ENCODE assay signal across 34 cellular contexts in genomic region chr11:46234261-46234660, GRCh38. TPM values are rescaled to one million over a fixed set of nuclear protein-coding genes. Genes with fewer than 3 reads are reported as not detected.
A peak's percentile ranks its signal among the peaks of the same experiment; 100 is the strongest.
DNase-seq lines count a peak whose midpoint lies in the region; ATAC-seq, FAIRE-seq and TF ChIP-seq lines count a peak whose summit lies in the region.
"Had no signal": no experiment of that assay in that cellular context is flagged by ENCODE, and none has a peak within 500 bp of the region (broad histone marks: within the 10 kb centered on the region; RNA-seq: fewer than 3 reads in every experiment).

No MANE protein-coding gene starts in this region.

- H3K79me2 ChIP-seq in GM23338 (replicated peaks; ENCODE audit: insufficient read depth), result no peaks in the 10 kb centered on the region

- no peaks in the 10 kb centered on the region for H3K36me3 ChIP-seq in GM23338 (ENCODE audit: insufficient read depth)
- H3K36me3 ChIP-seq: BLaER1 treated with 17β-estradiol and CSF1 and Interleukin-3, amounts not matched to agents 10 nM and 100 nM; esophagus muscularis mucosa; tibial nerve had no signal

- peaks cover 19% of the 10 kb centered on the region; the same call in 1 of the 2 replicates for H3K4me1 ChIP-seq in GM23338 (ENCODE audit: insufficient read depth)

- H3K27me3 Mint-ChIP-seq in GM23338 (ENCODE audit: insufficient read depth, low read depth, poor library complexity), result peaks cover 21% of the 10 kb centered on the region
- H3K27me3 Mint-ChIP-seq in activated T-helper 17 cell treated with anti-CD3 and anti-CD28 coated beads, Interleukin-2, amount 50 U/mL, for 72 hours, result no peaks in the 10 kb centered on the region

- H4K20me1 ChIP-seq in GM23338 (replicated peaks; ENCODE audit: insufficient read depth), result no peaks in the 10 kb centered on the region
- H4K20me1 ChIP-seq: BLaER1 treated with 17β-estradiol and CSF1 and Interleukin-3, amounts not matched to agents 10 nM and 100 nM had no signal

- peaks cover 32% of the 10 kb centered on the region for H3K27me3 ChIP-seq in GM23338 (ENCODE audit: insufficient read depth)
- H3K27me3 ChIP-seq: esophagus muscularis mucosa had no signal

- H3K27ac ChIP-seq in GM23338 (ENCODE audit: low read depth), result no peak overlapping the region
- H3K27ac ChIP-seq: BLaER1 treated with 17β-estradiol and CSF1 and Interleukin-3, amounts not matched to agents 10 nM and 100 nM; esophagus muscularis mucosa; HL-60; psoas muscle; RWPE1; tibial nerve had no signal

- no peak overlapping the region; the same call in 2 of the 3 replicates for H3K4me3 Mint-ChIP-seq in GM23338
- H3K4me3 Mint-ChIP-seq in activated T-helper 17 cell treated with anti-CD3 and anti-CD28 coated beads, Interleukin-2, amount 50 U/mL, for 72 hours, result no peak overlapping the region
- H3K4me3 Mint-ChIP-seq: activated CD8-positive, alpha-beta memory T cell treated with anti-CD3 and anti-CD28 coated beads, Interleukin-2, amount 10 ng/mL, durations not matched to agents 7 days and 5 days; activated T-cell treated with anti-CD3 and anti-CD28 coated beads, Interleukin-2, amount 50 U/mL, for 72 hours; dendritic cell treated with granulocyte-macrophage colony-stimulating factor and Interleukin-4, amounts not matched to agents 40 ng/mL and 50 ng/mL, for 4 days; H9; mesothelial cell of epicardium; naive B cell; T-helper 1 cell treated with Interleukin-12 subunit alpha and Interleukin-12 subunit beta and Interleukin-4 antibody, amounts not matched to agents 30 μg/mL and 1 μg/mL, for 36 hours had no signal

- peaks cover 4% of the 10 kb centered on the region for H3K36me3 Mint-ChIP-seq in GM23338 (ENCODE audit: low read depth)
- H3K36me3 Mint-ChIP-seq in activated T-helper 17 cell treated with anti-CD3 and anti-CD28 coated beads, Interleukin-2, amount 50 U/mL, for 72 hours (ENCODE audit: low read depth), result no peaks in the 10 kb centered on the region
- H3K36me3 Mint-ChIP-seq: activated CD8-positive, alpha-beta memory T cell treated with anti-CD3 and anti-CD28 coated beads, Interleukin-2, amount 10 ng/mL, durations not matched to agents 7 days and 5 days; mesothelial cell of epicardium had no signal

- DNase-seq in ELF-1 (ENCODE audit: low read depth, low spot score) (peak; percentile 36), GM23338 (ENCODE audit: low spot score) (peak; percentile 43), mesenteric fat pad (ENCODE audit: low spot score) (peak; percentile 28), urothelium cell line (ENCODE audit: low spot score) (no peak), midbrain (lab: John Stamatoyannopoulos, UW) (no peak)
- DNase-seq: activated CD4-positive, CD25-positive, alpha-beta regulatory T cell; activated CD8-positive, alpha-beta memory T cell treated with anti-CD3 and anti-CD28 coated beads, Interleukin-2, amount 10 ng/mL, durations not matched to agents 7 days and 5 days; activated naive CD4-positive, alpha-beta T cell treated with Interleukin-2 at 50 U/mL for 16 hours; activated T-cell treated with anti-CD3 and anti-CD28 coated beads, Interleukin-2, amount 50 U/mL, for 72 hours; DMS153; foreskin fibroblast; H9; head of caudate nucleus; kidney; MM.1S; naive B cell; NCI-H1694; psoas muscle; stimulated activated CD4-positive, alpha-beta T cell treated with anti-CD3 and anti-CD28 coated beads, Interleukin-4, amount 100 ng/mL, for 4 hours had no signal

- peaks cover 10% of the 10 kb centered on the region; the same call in 1 of the 3 replicates for H3K9me3 Mint-ChIP-seq in GM23338
- H3K9me3 Mint-ChIP-seq in activated T-helper 17 cell treated with anti-CD3 and anti-CD28 coated beads, Interleukin-2, amount 50 U/mL, for 72 hours, result no peaks in the 10 kb centered on the region
- H3K9me3 Mint-ChIP-seq: activated T-cell treated with anti-CD3 and anti-CD28 coated beads, Interleukin-2, amount 50 U/mL, for 72 hours; dendritic cell treated with granulocyte-macrophage colony-stimulating factor and Interleukin-4, amounts not matched to agents 40 ng/mL and 50 ng/mL, for 4 days; mesothelial cell of epicardium had no signal

- H3K4me3 ChIP-seq in GM23338, result no peak overlapping the region
- H3K4me3 ChIP-seq: BLaER1 treated with 17β-estradiol and CSF1 and Interleukin-3, amounts not matched to agents 10 nM and 100 nM; esophagus muscularis mucosa; GM12878; psoas muscle; tibial nerve had no signal

- H3K4me1 Mint-ChIP-seq in GM23338, result peaks cover 23% of the 10 kb centered on the region
- peaks cover 14% of the 10 kb centered on the region for H3K4me1 Mint-ChIP-seq in activated T-helper 17 cell treated with anti-CD3 and anti-CD28 coated beads, Interleukin-2, amount 50 U/mL, for 72 hours

- no peak for TF ChIP-seq CTCF in GM23338 (conservative IDR thresholded peaks at IDR 0.05; ENCODE audit: low read depth in 2 of 2)

- H3K9me2 ChIP-seq in GM23338 (ENCODE audit: insufficient read depth), result no peaks in the 10 kb centered on the region

- FAIRE-seq in urothelium cell line (lab: Jason Lieb, UNC), result no peak
- FAIRE-seq: endometrium, GM12878, GM19239, kidney, TTC549 had no signal

- ATAC-seq in GM23338, result no peak
- no peak for ATAC-seq in activated T-helper 17 cell treated with anti-CD3 and anti-CD28 coated beads, Interleukin-2, amount 50 U/mL, for 72 hours (replicated peaks)
- no peak for ATAC-seq in GM19397 (IDR thresholded peaks at IDR 0.05; ENCODE audit: unreplicated experiment)
- ATAC-seq: activated CD8-positive, alpha-beta memory T cell treated with anti-CD3 and anti-CD28 coated beads, Interleukin-2, amount 10 ng/mL, durations not matched to agents 7 days and 5 days; activated T-cell treated with anti-CD3 and anti-CD28 coated beads, Interleukin-2, amount 50 U/mL, for 72 hours; GM12878; psoas muscle; SK-N-SH treated with all-trans-retinoic acid at 6 μM for 48 hours had no signal

- H2AFZ ChIP-seq in GM23338, result peak overlapping the region; percentile 75

- H3K4me2 ChIP-seq in GM23338, result no peak overlapping the region
- H3K4me2 ChIP-seq: BLaER1 treated with 17β-estradiol and CSF1 and Interleukin-3, amounts not matched to agents 10 nM and 100 nM had no signal

- H3K27ac Mint-ChIP-seq in GM23338, result no peak overlapping the region
- peak overlapping the region; percentile 36 for H3K27ac Mint-ChIP-seq in activated T-helper 17 cell treated with anti-CD3 and anti-CD28 coated beads, Interleukin-2, amount 50 U/mL, for 72 hours
- H3K27ac Mint-ChIP-seq: activated CD8-positive, alpha-beta memory T cell treated with anti-CD3 and anti-CD28 coated beads, Interleukin-2, amount 10 ng/mL, durations not matched to agents 7 days and 5 days; activated T-cell treated with anti-CD3 and anti-CD28 coated beads, Interleukin-2, amount 50 U/mL, for 72 hours; dendritic cell treated with granulocyte-macrophage colony-stimulating factor and Interleukin-4, amounts not matched to agents 40 ng/mL and 50 ng/mL, for 4 days; mesothelial cell of epicardium; naive B cell; T-helper 1 cell treated with Interleukin-12 subunit alpha and Interleukin-12 subunit beta and Interleukin-4 antibody, amounts not matched to agents 30 μg/mL and 1 μg/mL, for 36 hours had no signal

- H3F3A ChIP-seq in GM23338 (replicated peaks; ENCODE audit: low read depth), result peaks cover 13% of the 10 kb centered on the region

TF ChIP-seq in GM23338, 12 proteins besides CTCF, POLR2A, EP300 and RAD21 (continues in another document):
- TF ChIP-seq NANOG (IDR thresholded peaks at IDR 0.05; ENCODE audit: borderline replicate concordance) (no peak), JUNB (IDR thresholded peaks at IDR 0.05; ENCODE audit: unreplicated experiment) (no peak), EZH2phosphoT487 (IDR thresholded peaks at IDR 0.05; ENCODE audit: unreplicated experiment) (no peak), POLR2AphosphoS5 (IDR thresholded peaks at IDR 0.05; ENCODE audit: low read depth) (no peak)

RNA-seq across cellular contexts. Expression of gene CREB3L1, which starts 43.2 kb away (rescaled TPM):
- 4.5 and 8.5 TPM in 2 replicates for total RNA-seq in GM23338 (2014; rRNA removed; shearing (Covaris generic))
- 10.3 and 10.4 TPM in 2 replicates for polyA plus RNA-seq in GM23338 (2016; fragmentation: Nextera tagmentation; extraction: Ambion mirVana)
- total RNA-seq in activated T-helper 17 cell treated with anti-CD3 and anti-CD28 coated beads, Interleukin-2, amount 50 U/mL, for 72 hours, result not detected
- 8.4 TPM for total RNA-seq in mesenteric fat pad
- total RNA-seq: activated CD8-positive, alpha-beta memory T cell treated with anti-CD3 and anti-CD28 coated beads, Interleukin-2, amount 10 ng/mL, durations not matched to agents 7 days and 5 days; activated T-cell treated with anti-CD3 and anti-CD28 coated beads, Interleukin-2, amount 50 U/mL, for 72 hours had no signal

Comparison
In these comparisons a context has a peak if more than half of its experiments do, and no peak if none do; other contexts are left out.
1. DNase-seq: peak in ELF-1 (single experiment), GM23338 (single experiment) and mesenteric fat pad (single experiment); none in urothelium cell line (single experiment) and midbrain (single experiment).